In genomic region chr6:131282417-131282816, GRCh38 we compare ENCODE assay signal across 18 cellular contexts.
"Had no signal": no experiment of that assay in that cellular context is flagged by ENCODE, and none has a peak within 500 bp of the region (broad histone marks: within the 10 kb centered on the region; RNA-seq: fewer than 3 reads in every experiment).

No MANE protein-coding gene starts in this region.

- H3K9me3 Mint-ChIP-seq: activated T-helper 1 cell treated with anti-CD3 and anti-CD28 coated beads, Interleukin-12 subunit alpha, Interleukin-12 subunit beta, Interleukin-2, Interleukin-4 antibody, amounts not matched to agents 30 ng/mL and 10 ng/mL and 1 ng/mL, durations not matched to agents 14 hours and 24 hours and 36 hours; natural killer cell had no signal

- H3K27ac ChIP-seq: WERI-Rb-1 had no signal

- H3K36me3 ChIP-seq: WERI-Rb-1 had no signal

- DNase-seq: activated CD4-positive, alpha-beta T cell treated with anti-CD3 and anti-CD28 coated beads, Interleukin-2, amount 50 U/mL, for 1 hour; activated CD4-positive, CD25-positive, alpha-beta regulatory T cell treated with anti-CD3 and anti-CD28 coated beads, Interleukin-2, amount 50 U/mL, for 72 hours; activated CD8-positive, alpha-beta T cell treated with anti-CD3 and anti-CD28 coated beads, Interleukin-2, amount 10 ng/mL, durations not matched to agents 7 days and 5 days; activated gamma-delta T cell treated with Interleukin-2 at 50 U/mL for 16 hours; activated naive CD8-positive, alpha-beta T cell treated with anti-CD3 and anti-CD28 coated beads, Interleukin-2, amount 10 ng/mL, durations not matched to agents 7 days and 5 days; effector CD4-positive, alpha-beta T cell; erythroblast; foreskin fibroblast; heart right ventricle; natural killer cell; retina; stimulated activated CD4-positive, alpha-beta T cell treated with anti-CD3 and anti-CD28 coated beads, Interleukin-4, amount 100 ng/mL, for 4 hours; stimulated activated naive CD8-positive, alpha-beta T cell treated with anti-CD3 and anti-CD28 coated beads, Interleukin-15, Interleukin-2, amounts not matched to agents 100 U/mL and 50 U/mL, for 24 hours; WERI-Rb-1 had no signal

- H3K27me3 Mint-ChIP-seq: activated naive CD8-positive, alpha-beta T cell treated with anti-CD3 and anti-CD28 coated beads, Interleukin-2, amount 10 ng/mL, durations not matched to agents 7 days and 5 days; progenitor cell of endocrine pancreas had no signal

- H3K9me3 ChIP-seq: heart right ventricle, tibial nerve had no signal

- H3K4me3 ChIP-seq: lung, tibial nerve had no signal

- H3K27me3 ChIP-seq: heart right ventricle, tibial nerve had no signal
